Comparison of ENCODE assay signal across 1 cellular context in the genomic region with DNA sequence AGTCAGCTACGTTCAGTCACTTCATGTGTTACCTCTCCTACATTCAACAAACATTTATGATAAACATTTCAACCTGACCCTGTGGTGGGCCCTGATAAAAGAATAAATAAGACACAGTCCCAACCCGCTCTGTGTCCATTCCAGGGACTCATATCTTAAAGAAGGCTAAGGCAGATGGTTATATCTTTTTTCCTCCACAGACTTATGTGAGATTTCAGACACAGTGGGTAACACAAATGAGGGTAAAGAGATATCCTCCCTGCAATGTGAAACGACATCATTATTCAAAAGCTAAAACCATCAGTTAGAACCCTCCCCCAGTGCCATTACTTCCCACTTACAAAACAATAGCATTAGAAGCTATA.
A peak's percentile ranks its signal among the peaks of the same experiment; 100 is the strongest.
TF ChIP-seq lines count a peak whose summit lies in the region.

No MANE protein-coding gene starts in this region.

TF ChIP-seq in K562, 482 proteins besides CTCF, POLR2A, EP300 and RAD21 (continued from another document):
- TF ChIP-seq ZBTB17 (CRISPR knock-in tag; IDR thresholded peaks at IDR 0.05) (no peak), MTA2 (IDR thresholded peaks at IDR 0.05; ENCODE audit: low read depth) (peak; percentile 60), ARHGAP35 (IDR thresholded peaks at IDR 0.05; ENCODE audit: partially characterized antibody) (no peak)
